Comparison of ENCODE assay signal across 21 cellular contexts in genomic region chr1:218266356-218266755, GRCh38. TPM values are rescaled to one million over a fixed set of nuclear protein-coding genes. Genes with fewer than 3 reads are reported as not detected.
DNase-seq lines count a peak whose midpoint lies in the region; ATAC-seq, FAIRE-seq and TF ChIP-seq lines count a peak whose summit lies in the region.
"Had no signal": no experiment of that assay in that cellular context is flagged by ENCODE, and none has a peak within 500 bp of the region (broad histone marks: within the 10 kb centered on the region; RNA-seq: fewer than 3 reads in every experiment).

No MANE protein-coding gene starts in this region.

- FAIRE-seq in H54 (lab: Jason Lieb, UNC), result no peak
- FAIRE-seq: HepG2 had no signal

- DNase-seq in ELR (ENCODE audit: low read depth), result peak; percentile 51
- peak; percentile 21 for DNase-seq in NB4 (ENCODE audit: low read depth)
- peak; percentile 18 for DNase-seq in choroid plexus epithelial cell (ENCODE audit: low read depth)
- DNase-seq in skeletal muscle cell (ENCODE audit: low read depth), result peak; percentile 66
- DNase-seq in H54 (ENCODE audit: insufficient read length, low spot score), result no peak
- no peak for DNase-seq in natural killer cell treated with Interleukin-12 subunit alpha and Interleukin-12 subunit beta and Interleukin-15 and Interleukin-18, amount 100 ng/mL, for 72 hours (ENCODE audit: low spot score)
- no peak for DNase-seq in stimulated activated naive CD4-positive, alpha-beta T cell (lab: John Stamatoyannopoulos, UW)
- DNase-seq: activated CD4-positive, alpha-beta memory T cell treated with anti-CD3 and anti-CD28 coated beads, Interleukin-2, amount 10 ng/mL, durations not matched to agents 7 days and 5 days; activated gamma-delta T cell treated with Interleukin-2 at 50 U/mL for 16 hours; activated T-cell treated with anti-CD3 and anti-CD28 coated beads for 4 hours; adrenal gland; DMS79 treated with DMSO at 0.1 percent for 48 hours; left ventricle myocardium inferior; NCI-H774; PC-9 had no signal

- H3K27ac Mint-ChIP-seq in natural killer cell treated with Interleukin-12 subunit alpha and Interleukin-12 subunit beta and Interleukin-15 and Interleukin-18, amount 100 ng/mL, for 72 hours, result no peak overlapping the region
- H3K27ac Mint-ChIP-seq: activated CD4-positive, alpha-beta memory T cell treated with anti-CD3 and anti-CD28 coated beads, Interleukin-2, amount 10 ng/mL, durations not matched to agents 7 days and 5 days; stimulated activated naive CD8-positive, alpha-beta T cell treated with anti-CD3 and anti-CD28 coated beads, Interleukin-15, Interleukin-2, amounts not matched to agents 100 ng/mL and 50 ng/mL, for 24 hours had no signal

- ATAC-seq in natural killer cell treated with Interleukin-12 subunit alpha and Interleukin-12 subunit beta and Interleukin-15 and Interleukin-18, amount 100 ng/mL, for 72 hours, result no peak
- ATAC-seq: HepG2 had no signal

- H3K4me1 Mint-ChIP-seq in natural killer cell treated with Interleukin-12 subunit alpha and Interleukin-12 subunit beta and Interleukin-15 and Interleukin-18, amount 100 ng/mL, for 72 hours (ENCODE audit: low read depth in 2 of 2), result no peaks in the 10 kb centered on the region
- H3K4me1 Mint-ChIP-seq: activated CD4-positive, alpha-beta memory T cell treated with anti-CD3 and anti-CD28 coated beads, Interleukin-2, amount 10 ng/mL, durations not matched to agents 7 days and 5 days; neural crest cell had no signal

- H3K9me3 Mint-ChIP-seq in natural killer cell treated with Interleukin-12 subunit alpha and Interleukin-12 subunit beta and Interleukin-15 and Interleukin-18, amount 100 ng/mL, for 72 hours, result no peaks in the 10 kb centered on the region
- H3K9me3 Mint-ChIP-seq: activated CD4-positive, alpha-beta memory T cell treated with anti-CD3 and anti-CD28 coated beads, Interleukin-2, amount 10 ng/mL, durations not matched to agents 7 days and 5 days; neural crest cell; stimulated activated naive CD8-positive, alpha-beta T cell treated with anti-CD3 and anti-CD28 coated beads, Interleukin-15, Interleukin-2, amounts not matched to agents 100 ng/mL and 50 ng/mL, for 24 hours had no signal

- H3K4me3 ChIP-seq in NB4 (ENCODE audit: low read depth, low read length) (no peak overlapping the region), choroid plexus epithelial cell (ENCODE audit: low read depth, low read length) (no peak overlapping the region), skeletal muscle cell (ENCODE audit: low read depth, low read length) (no peak overlapping the region)
- H3K4me3 ChIP-seq: adrenal gland, breast epithelium, left ventricle myocardium inferior, PC-9, SJSA1, tibial nerve had no signal

- no peaks in the 10 kb centered on the region for H3K36me3 Mint-ChIP-seq in natural killer cell treated with Interleukin-12 subunit alpha and Interleukin-12 subunit beta and Interleukin-15 and Interleukin-18, amount 100 ng/mL, for 72 hours

- no peak for TF ChIP-seq POLR2A in NB4 (IDR thresholded peaks at IDR 0.05; ENCODE audit: extremely low read depth, insufficient read length)
- TF ChIP-seq POLR2A in H54 (IDR thresholded peaks at IDR 0.05; ENCODE audit: low read depth, low read length), result no peak

- TF ChIP-seq CTCF in NB4 (IDR thresholded peaks at IDR 0.05; ENCODE audit: low read depth, low read length) (no peak), choroid plexus epithelial cell (conservative IDR thresholded peaks at IDR 0.05; ENCODE audit: low read depth, low read length) (no peak)

- H3K4me3 Mint-ChIP-seq in natural killer cell treated with Interleukin-12 subunit alpha and Interleukin-12 subunit beta and Interleukin-15 and Interleukin-18, amount 100 ng/mL, for 72 hours, result no peak overlapping the region
- H3K4me3 Mint-ChIP-seq: activated CD4-positive, alpha-beta memory T cell treated with anti-CD3 and anti-CD28 coated beads, Interleukin-2, amount 10 ng/mL, durations not matched to agents 7 days and 5 days; neural crest cell; stimulated activated naive CD8-positive, alpha-beta T cell treated with anti-CD3 and anti-CD28 coated beads, Interleukin-15, Interleukin-2, amounts not matched to agents 100 ng/mL and 50 ng/mL, for 24 hours had no signal

- peaks cover 9 to 28% of the 10 kb centered on the region in 2 donors for H3K27me3 Mint-ChIP-seq in natural killer cell treated with Interleukin-12 subunit alpha and Interleukin-12 subunit beta and Interleukin-15 and Interleukin-18, amount 100 ng/mL, for 72 hours

RNA-seq across cellular contexts. Expression of gene RRP15, which starts 18.7 kb away (rescaled TPM):
- 10 to 100 TPM; 23.9 to 32.4 TPM for total RNA-seq in natural killer cell treated with Interleukin-12 subunit alpha and Interleukin-12 subunit beta and Interleukin-15 and Interleukin-18, amount 100 ng/mL, for 72 hours

Comparison
In these comparisons a context has a peak if more than half of its experiments do, and no peak if none do; other contexts are left out.
1. DNase-seq: peak in ELR (single experiment), NB4 (single experiment), choroid plexus epithelial cell (single experiment) and skeletal muscle cell (single experiment); none in H54 (single experiment), natural killer cell treated with Interleukin-12 subunit alpha and Interleukin-12 subunit beta and Interleukin-15 and Interleukin-18, amount 100 ng/mL, for 72 hours (single experiment) and stimulated activated naive CD4-positive, alpha-beta T cell (0 of 6).